In the genomic region with DNA sequence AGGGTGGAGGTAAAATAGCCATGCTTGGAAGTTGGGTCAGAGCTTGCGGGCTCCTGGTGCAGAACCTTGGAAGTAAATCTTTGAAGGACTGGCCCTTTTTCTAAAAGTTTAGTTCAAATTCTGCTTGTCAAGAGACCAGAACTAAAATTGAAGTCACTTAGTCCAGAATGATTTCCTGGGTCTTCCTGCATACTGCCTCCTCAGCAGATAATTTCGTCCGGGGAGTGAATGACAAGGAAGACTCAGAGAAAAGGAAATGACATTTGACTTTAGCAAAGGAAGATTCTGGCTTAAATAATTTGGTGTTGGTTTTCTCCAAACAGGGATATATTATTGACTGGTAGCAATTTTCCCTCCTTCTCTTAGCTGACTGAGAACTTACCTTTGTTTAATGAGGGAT, we compare ENCODE assay signal across 9 cellular contexts. TPM values are rescaled to one million over a fixed set of nuclear protein-coding genes. Genes with fewer than 3 reads are reported as not detected.
DNase-seq lines count a peak whose midpoint lies in the region; ATAC-seq and TF ChIP-seq lines count a peak whose summit lies in the region.
"Had no signal": no experiment of that assay in that cellular context is flagged by ENCODE, and none has a peak within 500 bp of the region (broad histone marks: within the 10 kb centered on the region; RNA-seq: fewer than 3 reads in every experiment).

No MANE protein-coding gene starts in this region.

- no peak for TF ChIP-seq CTCF in mammary epithelial cell (conservative IDR thresholded peaks at IDR 0.05 in 1 of 2, IDR thresholded peaks at IDR 0.05 in 1 of 2; ENCODE audit: extremely low read depth in 1 of 2, insufficient read depth in 1 of 2, low read depth in 1 of 2, low read length in 2 of 2)

- H3K27ac ChIP-seq in ACC112 (ENCODE audit: low read depth, low read length) (0 out of 2 replicates have a peak overlapping the region, but pooled peaks have one; percentile 97), HUES64 (ENCODE audit: low read depth, low read length) (no peak overlapping the region), mammary epithelial cell (ENCODE audit: insufficient read depth, low read depth, low read length) (peak overlapping the region; percentile 100), mucosa of rectum (ENCODE audit: low read depth in 2 of 2, low read length in 2 of 2) (peak overlapping the region in 1 of 2 donors; percentile 96)

- H3K36me3 ChIP-seq in ACC112 (ENCODE audit: insufficient read depth, low read length): no peaks in the 10 kb centered on the region
- peaks cover 10% of the 10 kb centered on the region; the same call in 1 of the 2 replicates for H3K36me3 ChIP-seq in HUES64 (ENCODE audit: insufficient read depth, low read length)
- H3K36me3 ChIP-seq in mammary epithelial cell (ENCODE audit: insufficient read depth, low read length): peaks cover 2% of the 10 kb centered on the region
- peaks cover 0 to 9% of the 10 kb centered on the region in 2 donors for H3K36me3 ChIP-seq in mucosa of rectum (ENCODE audit: control insufficient read depth in 2 of 2, insufficient read depth in 2 of 2, low read length in 2 of 2)

- H3K9ac ChIP-seq in HUES64 (ENCODE audit: low read depth, low read length) (peak overlapping the region; percentile 96; the same call in 1 of the 2 replicates), mammary epithelial cell (ENCODE audit: insufficient read depth, low read length) (peak overlapping the region; percentile 100), mucosa of rectum (ENCODE audit: low read depth in 1 of 2, low read length in 2 of 2) (peak overlapping the region in 1 of 2 donors; percentile 90)

- H3K27me3 ChIP-seq in ACC112 (ENCODE audit: insufficient read depth, low read length) (no peaks in the 10 kb centered on the region), HUES64 (ENCODE audit: insufficient read depth, low read length) (no peaks in the 10 kb centered on the region), mammary epithelial cell (ENCODE audit: insufficient read depth, low read length) (no peaks in the 10 kb centered on the region), mucosa of rectum (ENCODE audit: control insufficient read depth in 2 of 2, insufficient read depth in 2 of 2, low read length in 2 of 2) (no peaks in the 10 kb centered on the region)

- peaks cover 11% of the 10 kb centered on the region for H3K4me1 ChIP-seq in ACC112 (ENCODE audit: control insufficient read depth, insufficient read depth, low read length, unreplicated experiment)
- H3K4me1 ChIP-seq in HUES64 (ENCODE audit: insufficient read depth, low read length): peaks cover 9% of the 10 kb centered on the region
- peaks cover 10% of the 10 kb centered on the region for H3K4me1 ChIP-seq in mammary epithelial cell (ENCODE audit: insufficient read depth, low read length)
- H3K4me1 ChIP-seq in mucosa of rectum (ENCODE audit: control insufficient read depth in 2 of 2, insufficient read depth in 2 of 2, low read length in 2 of 2): peaks cover 14 to 33% of the 10 kb centered on the region in 2 donors

- peak overlapping the region; percentile 84 for H3K4me2 ChIP-seq in mammary epithelial cell (ENCODE audit: insufficient read depth, low read depth, low read length)

- dilution Hi-C loops in mammary epithelial cell (cut with HindIII; ENCODE audit: low sequenced_read_pairs): no loop called here

- TSS peak; percentile 37 for BruUV-seq in mammary epithelial cell (replicated peaks; lab: Mats Ljungman, UMichigan)

- in situ Hi-C loops in mammary epithelial cell (cut with MboI; ENCODE audit: low sequenced_read_pairs in 2 of 2): no loop called here

- ATAC-seq in HG03159 (IDR thresholded peaks at IDR 0.05; ENCODE audit: unreplicated experiment): no peak

- intact Hi-C loops in mammary epithelial cell (cut with micrococcal nuclease): no loop called here

- peak overlapping the region; percentile 91 for H3K4me3 ChIP-seq in ACC112 (ENCODE audit: low read depth, low read length)
- peak overlapping the region; percentile 71 for H3K4me3 ChIP-seq in HUES64 (ENCODE audit: low read length)
- peak overlapping the region; percentile 81 to 96 (median 82) for H3K4me3 ChIP-seq in mammary epithelial cell (replicated peaks in 1 of 3; ENCODE audit: insufficient read depth in 1 of 3, low read depth in 2 of 3, low read length in 3 of 3)
- peak overlapping the region; percentile 100 for H3K4me3 ChIP-seq in mucosa of rectum (ENCODE audit: low read length in 2 of 2)

- H4K20me1 ChIP-seq in mammary epithelial cell (ENCODE audit: insufficient read depth, low read length): no peaks in the 10 kb centered on the region

- 91% methylated on average over 3 of the region's 3 CpGs for WGBS in HUES64
- 73% methylated on average over 3 of the region's 3 CpGs for WGBS in mammary epithelial cell (ENCODE audit: low coverage, missing lambda C conversion rate)

- H3K9me3 ChIP-seq in HUES64 (ENCODE audit: insufficient read depth, low read depth, low read length) (no peaks in the 10 kb centered on the region), mammary epithelial cell (replicated peaks; ENCODE audit: insufficient read depth, low read length) (no peaks in the 10 kb centered on the region), mucosa of rectum (ENCODE audit: control insufficient read depth in 2 of 2, low read length in 2 of 2) (no peaks in the 10 kb centered on the region)

- H3K79me2 ChIP-seq in ACC112 (ENCODE audit: control insufficient read depth, insufficient read depth, low read length, unreplicated experiment): peaks cover 56% of the 10 kb centered on the region
- H3K79me2 ChIP-seq in mammary epithelial cell (ENCODE audit: insufficient read depth, low read length): peaks cover 61% of the 10 kb centered on the region

- CTCF ChIA-PET in mammary epithelial cell (lab: Charles Lee; ENCODE audit: low non-redundant PET): interaction anchor here (0.9 kb wide), 1 partner anchor 24 kb away, joined by 6 read pairs; no protein-coding TSS in a partner anchor

- no peak overlapping the region for H2AFZ ChIP-seq in ACC112 (ENCODE audit: low read length, unreplicated experiment)
- no peak overlapping the region for H2AFZ ChIP-seq in mammary epithelial cell (ENCODE audit: low read depth, low read length)

- DNase-seq in mammary epithelial cell (no peak), NCI-H510A treated with DMSO at 0.1 percent for 48 hours (lab: John Stamatoyannopoulos, UW) (no peak), DMS79 (lab: John Stamatoyannopoulos, UW) (no peak), A172 (ENCODE audit: low spot score) (no peak)
- DNase-seq: kidney glomerular epithelial cell had no signal

RNA-seq across cellular contexts. Expression of a gene that starts 1.2 kb away (rescaled TPM):
- polyA plus RNA-seq in HUES64 (2013, experiment 1 of 2): 22.7 TPM
- polyA plus RNA-seq in HUES64 (2013, experiment 2 of 2): 29.4 TPM
- 10 to 100 TPM; 51.5 to 53.3 TPM for total RNA-seq in mammary epithelial cell
- polyA plus RNA-seq in mammary epithelial cell: 58.2 TPM
- polyA minus RNA-seq in mammary epithelial cell: 65.7 TPM
- total RNA-seq in A172 (2014; rRNA removed; shearing (Covaris generic)): 38.5 and 39.2 TPM in 2 replicates

RNA-seq across cellular contexts. Expression of a gene that starts 58.7 kb away (rescaled TPM):
- 0.20 TPM for polyA plus RNA-seq in HUES64 (2013, experiment 1 of 2)
- polyA plus RNA-seq in HUES64 (2013, experiment 2 of 2): 0.44 TPM
- not detected for total RNA-seq in mammary epithelial cell
- polyA plus RNA-seq in mammary epithelial cell: not detected
- polyA minus RNA-seq in mammary epithelial cell: not detected
- total RNA-seq in A172 (2014; rRNA removed; shearing (Covaris generic)): not detected in 2 replicates
